1 cellular context compared by ENCODE assay signal in the genomic region with DNA sequence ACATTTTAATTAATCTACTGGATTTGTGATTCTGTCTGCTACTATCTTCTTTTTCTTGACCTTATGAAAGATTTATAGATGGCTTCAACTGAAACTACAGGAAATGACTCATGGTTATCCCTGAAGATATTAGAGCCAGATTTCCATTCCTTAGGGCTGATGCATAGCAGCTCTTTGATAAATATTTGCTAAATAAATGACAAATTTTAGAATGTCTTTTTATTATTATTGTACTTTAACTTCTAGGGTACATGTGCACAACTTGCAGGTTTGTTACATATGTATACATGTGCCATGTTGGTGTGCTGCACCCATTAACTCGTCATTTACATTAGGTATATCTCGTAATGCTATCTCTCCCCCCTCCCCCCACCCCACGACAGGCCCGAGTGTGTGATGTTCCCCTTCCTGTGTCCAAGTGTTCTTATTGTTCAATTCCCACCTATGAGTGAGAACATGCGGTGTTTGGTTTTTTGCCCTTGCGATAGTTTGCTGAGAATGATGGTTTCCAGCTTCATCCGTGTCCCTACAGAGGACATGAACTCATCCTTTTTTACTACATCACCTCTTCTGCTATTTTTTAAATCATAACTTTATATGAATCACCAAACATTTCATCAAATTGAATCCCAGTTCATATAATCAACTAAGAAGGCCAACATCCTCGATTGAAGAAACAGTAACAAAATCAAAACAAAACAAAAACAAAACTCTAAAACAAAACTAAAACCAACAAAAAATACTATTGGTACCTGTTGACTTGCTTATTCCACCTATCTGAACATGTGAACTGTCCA.
A peak's percentile ranks its signal among the peaks of the same experiment; 100 is the strongest.
TF ChIP-seq lines count a peak whose summit lies in the region.

No MANE protein-coding gene starts in this region.

TF ChIP-seq in HEK293, 187 proteins besides CTCF, POLR2A, EP300 and RAD21:
- TF ChIP-seq PRDM6 (tag by site-specific recombination; IDR thresholded peaks at IDR 0.05) (peak; percentile 66), SCRT1 (tag by site-specific recombination; IDR thresholded peaks at IDR 0.05; ENCODE audit: borderline replicate concordance) (0 out of 2 replicates have a peak, but pooled peaks have one; percentile 12), ZNF18 (tag by site-specific recombination; IDR thresholded peaks at IDR 0.05) (peak; percentile 55; the same call in 1 of the 2 replicates), SP7 (tag by site-specific recombination; IDR thresholded peaks at IDR 0.05) (peak; percentile 18; the same call in 1 of the 2 replicates), SCRT2 (tag by site-specific recombination; IDR thresholded peaks at IDR 0.05) (peak; percentile 74), KLF8 (tag by site-specific recombination; IDR thresholded peaks at IDR 0.05) (peak; percentile 19; the same call in 1 of the 2 replicates), ZNF639 (tag by site-specific recombination; IDR thresholded peaks at IDR 0.05) (0 out of 2 replicates have a peak, but pooled peaks have one; percentile 28)
- TF ChIP-seq, protein P1, sequence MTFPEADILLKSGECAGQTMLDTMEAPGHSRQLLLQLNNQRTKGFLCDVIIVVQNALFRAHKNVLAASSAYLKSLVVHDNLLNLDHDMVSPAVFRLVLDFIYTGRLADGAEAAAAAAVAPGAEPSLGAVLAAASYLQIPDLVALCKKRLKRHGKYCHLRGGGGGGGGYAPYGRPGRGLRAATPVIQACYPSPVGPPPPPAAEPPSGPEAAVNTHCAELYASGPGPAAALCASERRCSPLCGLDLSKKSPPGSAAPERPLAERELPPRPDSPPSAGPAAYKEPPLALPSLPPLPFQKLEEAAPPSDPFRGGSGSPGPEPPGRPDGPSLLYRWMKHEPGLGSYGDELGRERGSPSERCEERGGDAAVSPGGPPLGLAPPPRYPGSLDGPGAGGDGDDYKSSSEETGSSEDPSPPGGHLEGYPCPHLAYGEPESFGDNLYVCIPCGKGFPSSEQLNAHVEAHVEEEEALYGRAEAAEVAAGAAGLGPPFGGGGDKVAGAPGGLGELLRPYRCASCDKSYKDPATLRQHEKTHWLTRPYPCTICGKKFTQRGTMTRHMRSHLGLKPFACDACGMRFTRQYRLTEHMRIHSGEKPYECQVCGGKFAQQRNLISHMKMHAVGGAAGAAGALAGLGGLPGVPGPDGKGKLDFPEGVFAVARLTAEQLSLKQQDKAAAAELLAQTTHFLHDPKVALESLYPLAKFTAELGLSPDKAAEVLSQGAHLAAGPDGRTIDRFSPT (tag by site-specific recombination; IDR thresholded peaks at IDR 0.05): peak; percentile 38; the same call in 1 of the 2 replicates
TF ChIP-seq in HEK293: peak in this region for 8; not testable (repeated sequence) for 179.
